In genomic region chr16:84737658-84738057, GRCh38 we compare ENCODE assay signal across 9 cellular contexts. TPM values are rescaled to one million over a fixed set of nuclear protein-coding genes. Genes with fewer than 3 reads are reported as not detected.
DNase-seq lines count a peak whose midpoint lies in the region; ATAC-seq and TF ChIP-seq lines count a peak whose summit lies in the region.
"Had no signal": no experiment of that assay in that cellular context is flagged by ENCODE, and none has a peak within 500 bp of the region (broad histone marks: within the 10 kb centered on the region; RNA-seq: fewer than 3 reads in every experiment).

No MANE protein-coding gene starts in this region.

- no peak overlapping the region for H2AFZ ChIP-seq in OCI-LY1 (ENCODE audit: low read length)

- ATAC-seq in left colon: peak; percentile 69

- peak overlapping the region; percentile 59 for H3K27ac ChIP-seq in A673 (ENCODE audit: low read depth, low read length, poor library complexity, severe bottlenecking)
- peak overlapping the region; percentile 75 for H3K27ac ChIP-seq in OCI-LY1 (ENCODE audit: low read depth, low read length, poor library complexity, severe bottlenecking)

- H3K4me1 Mint-ChIP-seq in MCF 10A (ENCODE audit: insufficient read depth, unreplicated experiment): peaks cover 40% of the 10 kb centered on the region

- no peak for TF ChIP-seq POLR2A in erythroblast (IDR thresholded peaks at IDR 0.05; ENCODE audit: low read length)

- no peaks in the 10 kb centered on the region for H3K27me3 ChIP-seq in A673 (replicated peaks; ENCODE audit: insufficient read depth, low read depth, low read length, poor library complexity)
- H3K27me3 ChIP-seq in OCI-LY1 (ENCODE audit: insufficient read depth, low read length): no peaks in the 10 kb centered on the region

- intact Hi-C loops in A673 (cut with micrococcal nuclease; ENCODE audit: unreplicated experiment) (loop anchor here (5.0 kb wide), 1 partner anchor 235 kb away; no protein-coding TSS in a partner anchor), left colon (cut with DNase I, micrococcal nuclease) (no loop called here), MCF 10A (cut with micrococcal nuclease) (loop anchor here (1.0 kb wide), 3 partner anchors 11 to 115 kb away; no protein-coding TSS in a partner anchor)

- no peak for TF ChIP-seq CTCF in A673 (conservative IDR thresholded peaks at IDR 0.05; ENCODE audit: low read depth, low read length)
- no peak for TF ChIP-seq CTCF in OCI-LY1 (IDR thresholded peaks at IDR 0.05; ENCODE audit: low read length)
- no peak for TF ChIP-seq CTCF in MCF 10A (IDR thresholded peaks at IDR 0.05; ENCODE audit: unreplicated experiment)

- H3K4me3 Mint-ChIP-seq in MCF 10A (ENCODE audit: unreplicated experiment): no peak overlapping the region

- BruUV-seq in A673 (replicated peaks; lab: Mats Ljungman, UMichigan) (no TSS peak), MCF 10A (replicated peaks; lab: Mats Ljungman, UMichigan) (no TSS peak)

- H3K4me1 ChIP-seq in A673 (ENCODE audit: insufficient read depth, low read length, poor library complexity, severe bottlenecking) (peaks cover 62% of the 10 kb centered on the region), OCI-LY1 (ENCODE audit: insufficient read depth, low read length, severe bottlenecking) (peaks cover 29% of the 10 kb centered on the region)

- no peaks in the 10 kb centered on the region for H4K20me1 ChIP-seq in OCI-LY1 (ENCODE audit: insufficient read depth, low read length)

- no peak for DNase-seq in A673 (ENCODE audit: low spot score)
- DNase-seq in DMS153 treated with DMSO at 0.1 percent for 48 hours (lab: John Stamatoyannopoulos, UW; ENCODE audit: unreplicated experiment): peak; percentile 65
- DNase-seq in left colon: peak; percentile 75 to 90
- no peak for DNase-seq in MCF 10A (ENCODE audit: unreplicated experiment)
- no peak for DNase-seq in RPMI8226
- no peak for DNase-seq in erythroblast (lab: John Stamatoyannopoulos, UW)
- no peak for DNase-seq in NCI-H226

- no peaks in the 10 kb centered on the region for H3K9me3 Mint-ChIP-seq in MCF 10A (ENCODE audit: unreplicated experiment)
- H3K9me3 Mint-ChIP-seq: activated naive CD4-positive, alpha-beta T cell treated with anti-CD3 and anti-CD28 coated beads, Interleukin-2, amount 50 U/mL, for 72 hours had no signal

- H3F3A ChIP-seq in OCI-LY1 (ENCODE audit: insufficient read depth, low read length): 0 out of 2 replicates have a peak, but pooled peaks cover 8% of the 10 kb centered on the region

- no peaks in the 10 kb centered on the region for H3K27me3 Mint-ChIP-seq in MCF 10A (ENCODE audit: insufficient read depth, unreplicated experiment)

- H3K9me2 ChIP-seq in OCI-LY1 (ENCODE audit: low read depth, low read length): no peaks in the 10 kb centered on the region

- H3K36me3 ChIP-seq in A673 (ENCODE audit: insufficient read depth, low read length, poor library complexity, severe bottlenecking): no peaks in the 10 kb centered on the region
- peaks cover 78% of the 10 kb centered on the region for H3K36me3 ChIP-seq in OCI-LY1 (ENCODE audit: insufficient read depth, low read length)

- peaks cover 28% of the 10 kb centered on the region for H3K36me3 Mint-ChIP-seq in MCF 10A (ENCODE audit: insufficient read depth, unreplicated experiment)

- CTCF ChIA-PET in A673 (lab: Charles Lee): interaction anchor here (0.6 to 1.5 kb wide), 6 partner anchors 8 to 69 kb away, joined by 3 to 7 read pairs (median 4); no protein-coding TSS in a partner anchor
- CTCF ChIA-PET in MCF 10A (lab: Yijun Ruan, JAX): interaction anchor here (0.5 to 9.5 kb wide), 24 partner anchors 8 to 328 kb away, joined by 3 to 128 read pairs (median 6); partner anchors contain the start of gene KLHL36

- peaks cover 53% of the 10 kb centered on the region for H3K79me2 ChIP-seq in OCI-LY1 (ENCODE audit: insufficient read depth, low read length)

- H3K9me3 ChIP-seq in A673 (ENCODE audit: low read depth, low read length, poor library complexity, severe bottlenecking) (no peaks in the 10 kb centered on the region), OCI-LY1 (ENCODE audit: low read length) (no peaks in the 10 kb centered on the region)

- no peak overlapping the region for H3K9ac ChIP-seq in OCI-LY1 (ENCODE audit: low read length)

- no peak overlapping the region for H3K27ac Mint-ChIP-seq in MCF 10A (ENCODE audit: low read depth, unreplicated experiment)

- H3K4me2 ChIP-seq in OCI-LY1 (ENCODE audit: low read length): peak overlapping the region; percentile 18; the same call in 1 of the 2 replicates

- POLR2A ChIA-PET in A673 (lab: Charles Lee; ENCODE audit: low non-redundant PET) (no interaction called here), MCF 10A (lab: Yijun Ruan, JAX) (interaction anchor here (1.4 to 2.9 kb wide), 2 partner anchors 11 to 232 kb away, joined by 3 to 19 read pairs; no protein-coding TSS in a partner anchor)

- H3K4me3 ChIP-seq in A673 (ENCODE audit: low read depth, low read length, poor library complexity, severe bottlenecking) (no peak overlapping the region), OCI-LY1 (ENCODE audit: low read depth, low read length, poor library complexity, severe bottlenecking) (no peak overlapping the region)

RNA-seq across cellular contexts. Expression of gene USP10, which starts 37.9 kb away (rescaled TPM):
- total RNA-seq in A673 (2021) (165 and 171 TPM in 2 replicates), left colon (10 to 100 TPM; 65.3 to 77.3 TPM), MCF 10A (2022) (114 and 129 TPM in 2 replicates)

Comparison
In these comparisons a context has a peak if more than half of its experiments do, and no peak if none do; other contexts are left out.
1. DNase-seq: peak in DMS153 treated with DMSO at 0.1 percent for 48 hours (single experiment) and left colon (2 of 2); none in A673 (single experiment), MCF 10A (single experiment), RPMI8226 (single experiment), erythroblast (0 of 2) and NCI-H226 (single experiment).
2. intact Hi-C loops: an anchor here in A673 (5.0 kb wide) and MCF 10A (1.0 kb wide); none called in left colon.